ENCODE assay signal across 15 cellular contexts in genomic region chr1:235313262-235313661, GRCh38. TPM values are rescaled to one million over a fixed set of nuclear protein-coding genes. Genes with fewer than 3 reads are reported as not detected.
DNase-seq lines count a peak whose midpoint lies in the region; ATAC-seq and TF ChIP-seq lines count a peak whose summit lies in the region.
"Had no signal": no experiment of that assay in that cellular context is flagged by ENCODE, and none has a peak within 500 bp of the region (broad histone marks: within the 10 kb centered on the region; RNA-seq: fewer than 3 reads in every experiment).

No MANE protein-coding gene starts in this region.

- TF ChIP-seq CTCF in RWPE2 (IDR thresholded peaks at IDR 0.05; ENCODE audit: poor library complexity, severe bottlenecking) (no peak), nephron progenitor cell (IDR thresholded peaks at IDR 0.05) (no peak), GM13976 (IDR thresholded peaks at IDR 0.05; ENCODE audit: borderline replicate concordance, control extremely low read depth, extremely low read depth, insufficient read depth, missing control alignments) (no peak)

- peaks cover 58% of the 10 kb centered on the region for H3K4me1 Mint-ChIP-seq in activated CD4-positive, alpha-beta T cell treated with anti-CD3 and anti-CD28 coated beads for 36 hours
- peaks cover 7% of the 10 kb centered on the region for H3K4me1 Mint-ChIP-seq in nephron progenitor cell

- peaks cover 11% of the 10 kb centered on the region for H3K36me3 Mint-ChIP-seq in activated CD4-positive, alpha-beta T cell treated with anti-CD3 and anti-CD28 coated beads for 36 hours (ENCODE audit: low read depth)
- H3K36me3 Mint-ChIP-seq in nephron progenitor cell (ENCODE audit: low read depth): peaks cover 57% of the 10 kb centered on the region

- peak overlapping the region; percentile 73 for H3K27ac Mint-ChIP-seq in activated CD4-positive, alpha-beta T cell treated with anti-CD3 and anti-CD28 coated beads for 36 hours
- H3K27ac Mint-ChIP-seq in nephron progenitor cell: peak overlapping the region; percentile 53

- ATAC-seq in activated CD4-positive, alpha-beta T cell treated with anti-CD3 and anti-CD28 coated beads for 36 hours: peak; percentile 39
- peak; percentile 83 for ATAC-seq in RWPE2 (ENCODE audit: low read depth)

- POLR2A ChIA-PET in activated CD4-positive, alpha-beta T cell treated with anti-CD3 and anti-CD28 coated beads for 36 hours (lab: Charles Lee): interaction anchor here (1.3 to 1.6 kb wide), 2 partner anchors 9 kb away, joined by 3 to 4 read pairs; no protein-coding TSS in a partner anchor

- H3K4me3 Mint-ChIP-seq in activated CD4-positive, alpha-beta T cell treated with anti-CD3 and anti-CD28 coated beads for 36 hours: peak overlapping the region; percentile 48
- no peak overlapping the region for H3K4me3 Mint-ChIP-seq in nephron progenitor cell

- in situ Hi-C loops in GM13976 (cut with MboI; ENCODE audit: low sequenced_read_pairs, unreplicated experiment): no loop called here

- no peaks in the 10 kb centered on the region for H3K9me3 Mint-ChIP-seq in activated CD4-positive, alpha-beta T cell treated with anti-CD3 and anti-CD28 coated beads for 36 hours (ENCODE audit: low read depth)
- peaks cover 29% of the 10 kb centered on the region for H3K9me3 Mint-ChIP-seq in nephron progenitor cell

- H3K4me1 ChIP-seq in RWPE2 (ENCODE audit: insufficient read depth, poor library complexity, severe bottlenecking) (peaks cover 18% of the 10 kb centered on the region), ectodermal cell (ENCODE audit: control insufficient read depth, insufficient read depth, low read length) (no peaks in the 10 kb centered on the region)

- H3K4me3 ChIP-seq in RWPE2 (ENCODE audit: severe bottlenecking) (no peak overlapping the region), ectodermal cell (ENCODE audit: insufficient read depth, low read depth, low read length) (no peak overlapping the region)
- H3K4me3 ChIP-seq: A549, skin epidermis, thoracic aorta had no signal

- no peak for DNase-seq in activated CD4-positive, alpha-beta T cell treated with anti-CD3 and anti-CD28 coated beads for 36 hours
- no peak for DNase-seq in activated CD4-positive, alpha-beta T cell treated with anti-CD3 and anti-CD28 coated beads for 1 hour
- DNase-seq in RWPE2 (ENCODE audit: low spot score) (no peak), nephron progenitor cell (no peak), SIG-M5 treated with dmso at 0.1 percent for 504 hours (lab: John Stamatoyannopoulos, UW; ENCODE audit: unreplicated experiment) (no peak), GM13976 (ENCODE audit: low spot score) (no peak)
- DNase-seq in stimulated activated CD4-positive, alpha-beta T cell treated with anti-CD3 and anti-CD28 coated beads, Interleukin-2, amount 100 ng/mL, for 24 hours: no peak
- DNase-seq: Calu3, NCI-H2107, occipital lobe, SIG-M5 had no signal

- CTCF ChIA-PET in activated CD4-positive, alpha-beta T cell treated with anti-CD3 and anti-CD28 coated beads for 36 hours (lab: Charles Lee): interaction anchor here (0.6 to 2.7 kb wide), 3 partner anchors 12 to 110 kb away, joined by 3 to 13 read pairs (median 3); no protein-coding TSS in a partner anchor

- intact Hi-C loops in activated CD4-positive, alpha-beta T cell treated with anti-CD3 and anti-CD28 coated beads for 36 hours (cut with DNase I, micrococcal nuclease): no loop called here

- H3K36me3 ChIP-seq in RWPE2 (ENCODE audit: low read depth) (no peaks in the 10 kb centered on the region), ectodermal cell (ENCODE audit: control insufficient read depth, insufficient read depth, low read length) (no peaks in the 10 kb centered on the region)

- no peak overlapping the region for H3K27ac ChIP-seq in RWPE2 (ENCODE audit: poor library complexity, severe bottlenecking)
- H3K27ac ChIP-seq in ectodermal cell (ENCODE audit: insufficient read depth, low read depth, low read length, poor library complexity, severe bottlenecking): peak overlapping the region; percentile 40
- H3K27ac ChIP-seq: A549, thoracic aorta had no signal

- no peaks in the 10 kb centered on the region for H3K27me3 Mint-ChIP-seq in activated CD4-positive, alpha-beta T cell treated with anti-CD3 and anti-CD28 coated beads for 36 hours
- peaks cover 3% of the 10 kb centered on the region for H3K27me3 Mint-ChIP-seq in nephron progenitor cell (ENCODE audit: low read depth, poor library complexity)

- WGBS in ectodermal cell, 2 experiments: 91 to 93% methylated on average over 6 of the region's 6 CpGs

- H3K27me3 ChIP-seq in RWPE2 (ENCODE audit: insufficient read depth, poor library complexity, severe bottlenecking) (no peaks in the 10 kb centered on the region), ectodermal cell (ENCODE audit: control insufficient read depth, insufficient read depth, low read length, poor library complexity, severe bottlenecking) (no peaks in the 10 kb centered on the region)

- H3K9me3 ChIP-seq in RWPE2 (ENCODE audit: severe bottlenecking) (no peaks in the 10 kb centered on the region), ectodermal cell (ENCODE audit: control insufficient read depth, low read length) (no peaks in the 10 kb centered on the region)
- H3K9me3 ChIP-seq: A549, thoracic aorta had no signal

RNA-seq across cellular contexts. Expression of gene ARID4B, which starts 14.7 kb away (rescaled TPM):
- 10 to 100 TPM; 38.6 to 42.9 TPM for total RNA-seq in activated CD4-positive, alpha-beta T cell treated with anti-CD3 and anti-CD28 coated beads for 36 hours
- polyA plus RNA-seq in ectodermal cell (2013, experiment 1 of 4): 46.3 TPM
- polyA plus RNA-seq in ectodermal cell (2013, experiment 2 of 4): 48.0 TPM
- 41.4 TPM for polyA plus RNA-seq in ectodermal cell (2013, experiment 3 of 4)
- polyA plus RNA-seq in ectodermal cell (2013, experiment 4 of 4): 49.9 TPM

RNA-seq across cellular contexts. Expression of gene GGPS1, which starts 15.1 kb away (rescaled TPM):
- 10 to 100 TPM; 35.6 to 37.4 TPM for total RNA-seq in activated CD4-positive, alpha-beta T cell treated with anti-CD3 and anti-CD28 coated beads for 36 hours
- polyA plus RNA-seq in ectodermal cell (2013, experiment 1 of 4): 58.2 TPM
- 68.1 TPM for polyA plus RNA-seq in ectodermal cell (2013, experiment 2 of 4)
- 45.5 TPM for polyA plus RNA-seq in ectodermal cell (2013, experiment 3 of 4)
- polyA plus RNA-seq in ectodermal cell (2013, experiment 4 of 4): 57.3 TPM

RNA-seq across cellular contexts. Expression of gene TBCE, which starts 54.0 kb away (rescaled TPM):
- total RNA-seq in activated CD4-positive, alpha-beta T cell treated with anti-CD3 and anti-CD28 coated beads for 36 hours: 10 to 100 TPM; 22.3 to 26.1 TPM
- polyA plus RNA-seq in ectodermal cell (2013, experiment 1 of 4): 47.0 TPM
- polyA plus RNA-seq in ectodermal cell (2013, experiment 2 of 4): 41.8 TPM
- 44.9 TPM for polyA plus RNA-seq in ectodermal cell (2013, experiment 3 of 4)
- polyA plus RNA-seq in ectodermal cell (2013, experiment 4 of 4): 33.9 TPM
